ENCODE assay signal across 8 cellular contexts in the genomic region with DNA sequence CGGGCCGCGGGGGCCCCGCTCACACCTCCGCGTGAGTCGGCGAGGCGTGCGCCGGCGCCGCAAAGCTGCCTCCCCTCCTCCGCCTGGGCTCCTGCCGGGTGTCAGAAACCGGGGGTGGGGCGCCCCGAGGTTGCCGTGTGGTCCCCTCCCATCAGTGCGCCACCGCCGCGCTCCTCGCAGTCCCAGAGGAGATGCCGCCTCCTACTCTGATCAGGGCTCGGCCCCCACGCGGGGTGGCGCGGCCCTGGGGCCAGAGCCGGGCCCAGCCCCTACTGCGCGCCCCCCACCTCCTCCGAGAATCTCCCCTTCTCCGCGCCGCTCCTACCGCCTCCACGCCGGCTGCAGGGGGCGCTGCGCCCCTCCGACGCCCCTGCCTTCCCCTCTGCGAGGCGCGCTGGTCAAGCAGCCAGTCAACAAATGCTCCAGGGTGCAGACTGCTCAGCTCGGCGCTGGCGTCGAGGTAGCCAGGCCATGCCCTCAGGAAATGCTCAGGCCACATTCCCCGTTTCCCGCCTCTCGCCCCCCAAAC. TPM values are rescaled to one million over a fixed set of nuclear protein-coding genes. Genes with fewer than 3 reads are reported as not detected.
A peak's percentile ranks its signal among the peaks of the same experiment; 100 is the strongest.
DNase-seq lines count a peak whose midpoint lies in the region; ATAC-seq and TF ChIP-seq lines count a peak whose summit lies in the region.

No MANE protein-coding gene starts in this region.

- H3K4me1 ChIP-seq in foreskin keratinocyte (no peaks in the 10 kb centered on the region), smooth muscle cell (ENCODE audit: low read depth) (no peaks in the 10 kb centered on the region)

- H3K36me3 ChIP-seq in smooth muscle cell (ENCODE audit: low read depth) = no peaks in the 10 kb centered on the region

- no peaks in the 10 kb centered on the region for H3K9me3 ChIP-seq in smooth muscle cell (replicated peaks; ENCODE audit: low read depth)

- H3K4me2 ChIP-seq in smooth muscle cell = peak overlapping the region; percentile 83

- H3K27me3 ChIP-seq in foreskin keratinocyte = peaks cover 7% of the 10 kb centered on the region
- peaks cover 26% of the 10 kb centered on the region for H3K27me3 ChIP-seq in smooth muscle cell (ENCODE audit: low read depth)

- peak overlapping the region; percentile 24 for H3K4me3 ChIP-seq in smooth muscle cell

- H3K9ac ChIP-seq in smooth muscle cell (ENCODE audit: low read depth) = no peak overlapping the region

- no peak overlapping the region for H2AFZ ChIP-seq in smooth muscle cell (ENCODE audit: low read depth)

- peaks cover 50% of the 10 kb centered on the region for H4K20me1 ChIP-seq in smooth muscle cell (ENCODE audit: low read depth)

- H3K79me2 ChIP-seq in smooth muscle cell (ENCODE audit: low read depth) = no peaks in the 10 kb centered on the region

- 9% methylated on average over 44 of the region's 54 CpGs for WGBS in smooth muscle cell (ENCODE audit: low lambda C conversion rate)

- TF ChIP-seq CTCF in foreskin keratinocyte (conservative IDR thresholded peaks at IDR 0.05) (peak; percentile 67), smooth muscle cell (IDR thresholded peaks at IDR 0.05; ENCODE audit: borderline replicate concordance, insufficient read depth, poor library complexity, severe bottlenecking) (peak; percentile 49)

- ATAC-seq in foreskin keratinocyte (peak; percentile 32), HG03135 (IDR thresholded peaks at IDR 0.05; ENCODE audit: unreplicated experiment) (no peak), HG03442 (IDR thresholded peaks at IDR 0.05; ENCODE audit: unreplicated experiment) (no peak), HG03108 (IDR thresholded peaks at IDR 0.05; ENCODE audit: unreplicated experiment) (no peak)

- no peak overlapping the region for H3K27ac ChIP-seq in foreskin keratinocyte
- H3K27ac ChIP-seq in smooth muscle cell (ENCODE audit: low read depth) = no peak overlapping the region

- DNase-seq in D341Med (ENCODE audit: low spot score) (peak; percentile 88), LoVo (ENCODE audit: low spot score) (peak; percentile 24), activated T-cell treated with anti-CD3 and anti-CD28 coated beads for 4 hours (peak; percentile 38), foreskin keratinocyte (peak in 1 of 2 donors; percentile 33), smooth muscle cell (lab: John Stamatoyannopoulos, UW; ENCODE audit: unreplicated experiment) (no peak)

- H3F3A ChIP-seq in smooth muscle cell (ENCODE audit: low read depth) = no peaks in the 10 kb centered on the region

RNA-seq across cellular contexts. Expression of gene JAG2, which starts 0.5 kb away (rescaled TPM):
- total RNA-seq in foreskin keratinocyte (27.4 and 45.2 TPM in 2 replicates), smooth muscle cell (5.8 and 7.6 TPM in 2 replicates)
- polyA plus RNA-seq in foreskin keratinocyte (23.0 and 30.8 TPM in 2 replicates), smooth muscle cell (5.0 and 10.0 TPM in 2 replicates)

RNA-seq across cellular contexts. Expression of gene NUDT14, which starts 12.1 kb away (rescaled TPM):
- total RNA-seq in foreskin keratinocyte (30.3 and 31.8 TPM in 2 replicates), smooth muscle cell (7.9 and 9.5 TPM in 2 replicates)
- polyA plus RNA-seq in foreskin keratinocyte (43.7 and 44.3 TPM in 2 replicates), smooth muscle cell (30.7 and 45.6 TPM in 2 replicates)
